Comparison of ENCODE assay signal across 1 cellular context in genomic region chr3:81965696-81966095, GRCh38.
TF ChIP-seq lines count a peak whose summit lies in the region.

No MANE protein-coding gene starts in this region.

TF ChIP-seq in GM23338, 12 proteins besides CTCF, POLR2A, EP300 and RAD21 (continued from another document):
- TF ChIP-seq, protein P1, sequence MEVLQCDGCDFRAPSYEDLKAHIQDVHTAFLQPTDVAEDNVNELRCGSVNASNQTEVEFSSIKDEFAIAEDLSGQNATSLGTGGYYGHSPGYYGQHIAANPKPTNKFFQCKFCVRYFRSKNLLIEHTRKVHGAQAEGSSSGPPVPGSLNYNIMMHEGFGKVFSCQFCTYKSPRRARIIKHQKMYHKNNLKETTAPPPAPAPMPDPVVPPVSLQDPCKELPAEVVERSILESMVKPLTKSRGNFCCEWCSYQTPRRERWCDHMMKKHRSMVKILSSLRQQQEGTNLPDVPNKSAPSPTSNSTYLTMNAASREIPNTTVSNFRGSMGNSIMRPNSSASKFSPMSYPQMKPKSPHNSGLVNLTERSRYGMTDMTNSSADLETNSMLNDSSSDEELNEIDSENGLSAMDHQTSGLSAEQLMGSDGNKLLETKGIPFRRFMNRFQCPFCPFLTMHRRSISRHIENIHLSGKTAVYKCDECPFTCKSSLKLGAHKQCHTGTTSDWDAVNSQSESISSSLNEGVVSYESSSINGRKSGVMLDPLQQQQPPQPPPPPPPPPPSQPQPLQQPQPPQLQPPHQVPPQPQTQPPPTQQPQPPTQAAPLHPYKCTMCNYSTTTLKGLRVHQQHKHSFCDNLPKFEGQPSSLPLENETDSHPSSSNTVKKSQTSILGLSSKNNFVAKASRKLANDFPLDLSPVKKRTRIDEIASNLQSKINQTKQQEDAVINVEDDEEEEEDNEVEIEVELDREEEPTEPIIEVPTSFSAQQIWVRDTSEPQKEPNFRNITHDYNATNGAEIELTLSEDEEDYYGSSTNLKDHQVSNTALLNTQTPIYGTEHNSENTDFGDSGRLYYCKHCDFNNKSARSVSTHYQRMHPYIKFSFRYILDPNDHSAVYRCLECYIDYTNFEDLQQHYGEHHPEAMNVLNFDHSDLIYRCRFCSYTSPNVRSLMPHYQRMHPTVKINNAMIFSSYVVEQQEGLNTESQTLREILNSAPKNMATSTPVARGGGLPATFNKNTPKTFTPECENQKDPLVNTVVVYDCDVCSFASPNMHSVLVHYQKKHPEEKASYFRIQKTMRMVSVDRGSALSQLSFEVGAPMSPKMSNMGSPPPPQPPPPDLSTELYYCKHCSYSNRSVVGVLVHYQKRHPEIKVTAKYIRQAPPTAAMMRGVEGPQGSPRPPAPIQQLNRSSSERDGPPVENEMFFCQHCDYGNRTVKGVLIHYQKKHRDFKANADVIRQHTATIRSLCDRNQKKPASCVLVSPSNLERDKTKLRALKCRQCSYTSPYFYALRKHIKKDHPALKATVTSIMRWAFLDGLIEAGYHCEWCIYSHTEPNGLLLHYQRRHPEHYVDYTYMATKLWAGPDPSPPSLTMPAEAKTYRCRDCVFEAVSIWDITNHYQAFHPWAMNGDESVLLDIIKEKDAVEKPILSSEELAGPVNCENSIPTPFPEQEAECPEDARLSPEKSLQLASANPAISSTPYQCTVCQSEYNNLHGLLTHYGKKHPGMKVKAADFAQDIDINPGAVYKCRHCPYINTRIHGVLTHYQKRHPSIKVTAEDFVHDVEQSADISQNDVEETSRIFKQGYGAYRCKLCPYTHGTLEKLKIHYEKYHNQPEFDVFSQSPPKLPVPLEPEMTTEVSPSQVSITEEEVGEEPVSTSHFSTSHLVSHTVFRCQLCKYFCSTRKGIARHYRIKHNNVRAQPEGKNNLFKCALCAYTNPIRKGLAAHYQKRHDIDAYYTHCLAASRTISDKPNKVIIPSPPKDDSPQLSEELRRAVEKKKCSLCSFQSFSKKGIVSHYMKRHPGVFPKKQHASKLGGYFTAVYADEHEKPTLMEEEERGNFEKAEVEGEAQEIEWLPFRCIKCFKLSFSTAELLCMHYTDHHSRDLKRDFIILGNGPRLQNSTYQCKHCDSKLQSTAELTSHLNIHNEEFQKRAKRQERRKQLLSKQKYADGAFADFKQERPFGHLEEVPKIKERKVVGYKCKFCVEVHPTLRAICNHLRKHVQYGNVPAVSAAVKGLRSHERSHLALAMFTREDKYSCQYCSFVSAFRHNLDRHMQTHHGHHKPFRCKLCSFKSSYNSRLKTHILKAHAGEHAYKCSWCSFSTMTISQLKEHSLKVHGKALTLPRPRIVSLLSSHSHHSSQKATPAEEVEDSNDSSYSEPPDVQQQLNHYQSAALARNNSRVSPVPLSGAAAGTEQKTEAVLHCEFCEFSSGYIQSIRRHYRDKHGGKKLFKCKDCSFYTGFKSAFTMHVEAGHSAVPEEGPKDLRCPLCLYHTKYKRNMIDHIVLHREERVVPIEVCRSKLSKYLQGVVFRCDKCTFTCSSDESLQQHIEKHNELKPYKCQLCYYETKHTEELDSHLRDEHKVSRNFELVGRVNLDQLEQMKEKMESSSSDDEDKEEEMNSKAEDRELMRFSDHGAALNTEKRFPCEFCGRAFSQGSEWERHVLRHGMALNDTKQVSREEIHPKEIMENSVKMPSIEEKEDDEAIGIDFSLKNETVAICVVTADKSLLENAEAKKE (CRISPR knock-in tag; IDR thresholded peaks at IDR 0.05): peak; percentile 71; the same call in 1 of the 2 replicates
